8 cellular contexts compared by ENCODE assay signal in the genomic region with DNA sequence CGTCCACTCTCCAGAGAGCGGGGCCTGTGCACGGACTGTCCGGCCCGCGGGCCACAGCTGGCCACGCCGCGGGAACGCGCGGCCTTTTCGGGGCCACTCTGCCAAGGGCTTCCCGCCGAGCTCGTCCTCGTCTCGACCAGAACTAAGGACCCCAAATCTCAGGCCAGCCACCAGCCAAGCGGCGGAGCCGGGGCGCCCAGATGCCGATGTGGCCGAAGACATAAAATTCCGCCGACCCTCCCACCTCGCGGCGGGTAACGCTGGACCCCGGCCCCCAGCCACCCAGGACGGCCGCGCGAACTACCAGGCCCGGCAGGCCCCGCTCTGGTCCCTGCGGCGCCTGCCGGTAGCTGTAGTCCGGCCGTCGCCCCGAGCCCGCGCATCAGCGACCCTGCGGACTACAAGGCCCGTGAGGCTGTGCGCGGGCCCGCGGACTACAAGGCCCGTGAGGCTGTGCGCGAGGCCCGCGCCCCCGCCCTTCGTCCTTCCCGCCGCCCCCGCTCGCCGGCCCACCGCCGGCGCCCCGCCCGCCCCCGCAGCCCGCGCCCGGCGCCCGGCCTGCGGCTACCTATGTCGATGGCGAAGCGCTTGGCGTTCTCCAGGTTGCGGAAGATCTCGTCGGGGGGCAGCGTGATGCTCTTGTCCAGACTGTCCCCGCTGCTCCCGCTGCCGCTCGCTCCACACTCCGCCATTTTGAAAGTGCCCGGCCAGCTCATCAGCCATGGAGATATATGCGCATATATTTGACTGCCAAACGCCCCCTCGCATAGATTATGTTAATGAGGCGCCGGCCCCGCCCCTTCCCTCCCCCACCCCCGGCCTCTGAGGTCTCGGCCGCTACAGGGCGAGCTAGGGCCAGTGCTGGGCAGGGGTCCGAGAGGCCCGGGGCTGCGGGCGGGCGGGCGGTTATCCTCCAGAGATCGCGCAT. TPM values are rescaled to one million over a fixed set of nuclear protein-coding genes. Genes with fewer than 3 reads are reported as not detected.
DNase-seq lines count a peak whose midpoint lies in the region; ATAC-seq and TF ChIP-seq lines count a peak whose summit lies in the region.

Gene PANK4 (minus strand): TSS at position 701 of the 928 bp plus-strand sequence. CDS start 9 bp downstream, at position 692.

- CTCF ChIA-PET in CD8-positive, alpha-beta T cell (lab: Charles Lee), result interaction anchor here (1.0 to 3.8 kb wide), 5 partner anchors 8 to 331 kb away, joined by 4 to 45 read pairs (median 8); partner anchors contain the start of gene FAAP20
- CTCF ChIA-PET in activated CD8-positive, alpha-beta memory T cell treated with anti-CD3 and anti-CD28 coated beads, Interleukin-2, amount 10 ng/mL, durations not matched to agents 7 days and 5 days (lab: Charles Lee), result interaction anchor here (0.9 to 4.9 kb wide), 10 partner anchors 15 to 135 kb away, joined by 3 to 95 read pairs (median 4); partner anchors contain the start of genes MORN1, PEX10, RER1 and TNFRSF14

- intact Hi-C loops in CD8-positive, alpha-beta T cell (cut with DNase I, micrococcal nuclease), result loop anchor here (1.0 to 10.0 kb wide), 11 partner anchors 21 to 1099 kb away; partner anchors contain the start of genes MORN1 (in 2 of the 2), PEX10 (in 2 of the 2), PRXL2B (in 2 of the 2) and RER1 (in 2 of the 2)

- H3K9me3 ChIP-seq in CD8-positive, alpha-beta T cell (ENCODE audit: low read length), result no peaks in the 10 kb centered on the region
- H3K9me3 ChIP-seq in NT2/D1 (ENCODE audit: insufficient read depth, low read length) (no peaks in the 10 kb centered on the region), endocrine pancreas (ENCODE audit: control insufficient read depth, low read length) (no peaks in the 10 kb centered on the region), mesodermal cell (ENCODE audit: control insufficient read depth, low read length) (no peaks in the 10 kb centered on the region)

- ATAC-seq in CD8-positive, alpha-beta T cell, result peak; percentile 85
- ATAC-seq in GM19397 (IDR thresholded peaks at IDR 0.05; ENCODE audit: unreplicated experiment) (peak; percentile 87), HG03565 (IDR thresholded peaks at IDR 0.05; ENCODE audit: unreplicated experiment) (peak; percentile 67)
- peak; percentile 88 for ATAC-seq in activated CD8-positive, alpha-beta memory T cell treated with anti-CD3 and anti-CD28 coated beads, Interleukin-2, amount 10 ng/mL, durations not matched to agents 7 days and 5 days

- POLR2A ChIA-PET in CD8-positive, alpha-beta T cell (lab: Charles Lee), result interaction anchor here (1.1 to 12.7 kb wide), 10 partner anchors 18 to 331 kb away, joined by 3 to 174 read pairs (median 8); partner anchors contain the start of genes FAAP20, MORN1, PRXL2B and RER1

- peaks cover 49% of the 10 kb centered on the region for H3K4me1 Mint-ChIP-seq in CD8-positive, alpha-beta T cell (ENCODE audit: low read depth)
- peaks cover 39% of the 10 kb centered on the region for H3K4me1 Mint-ChIP-seq in activated CD8-positive, alpha-beta memory T cell treated with anti-CD3 and anti-CD28 coated beads, Interleukin-2, amount 10 ng/mL, durations not matched to agents 7 days and 5 days

- 0% methylated on average over 80 to 103 of the region's 109 CpGs for WGBS in mesodermal cell (ENCODE audit: insufficient coverage in 2 of 2), 2 experiments

- H3K4me3 Mint-ChIP-seq in CD8-positive, alpha-beta T cell, result peak within 1 kb of the TSS; percentile 98
- peak within 1 kb of the TSS; percentile 73 for H3K4me3 Mint-ChIP-seq in activated CD8-positive, alpha-beta memory T cell treated with anti-CD3 and anti-CD28 coated beads, Interleukin-2, amount 10 ng/mL, durations not matched to agents 7 days and 5 days

- H3K36me3 Mint-ChIP-seq in CD8-positive, alpha-beta T cell, result peaks cover 16% of the 10 kb centered on the region
- peaks cover 10% of the 10 kb centered on the region for H3K36me3 Mint-ChIP-seq in activated CD8-positive, alpha-beta memory T cell treated with anti-CD3 and anti-CD28 coated beads, Interleukin-2, amount 10 ng/mL, durations not matched to agents 7 days and 5 days

- H3K4me3 ChIP-seq in CD8-positive, alpha-beta T cell (ENCODE audit: low read depth, low read length), result peak within 1 kb of the TSS; percentile 98
- H3K4me3 ChIP-seq in NT2/D1 (ENCODE audit: insufficient read length, low read depth) (peak within 1 kb of the TSS; percentile 88), endocrine pancreas (ENCODE audit: control insufficient read depth, insufficient read depth, low read length) (no peak within 1 kb of the TSS), mesodermal cell (ENCODE audit: extremely low read depth, insufficient read depth, low read length, poor library complexity, severe bottlenecking) (peak within 1 kb of the TSS; percentile 90)

- peak within 1 kb of the TSS; percentile 50 for H3K27ac ChIP-seq in CD8-positive, alpha-beta T cell (ENCODE audit: low read depth, low read length)
- H3K27ac ChIP-seq in mesodermal cell (ENCODE audit: low read depth, low read length, severe bottlenecking), result peak within 1 kb of the TSS; percentile 87

- H3K27ac Mint-ChIP-seq in CD8-positive, alpha-beta T cell, result peak within 1 kb of the TSS; percentile 97
- peak within 1 kb of the TSS; percentile 88 for H3K27ac Mint-ChIP-seq in activated CD8-positive, alpha-beta memory T cell treated with anti-CD3 and anti-CD28 coated beads, Interleukin-2, amount 10 ng/mL, durations not matched to agents 7 days and 5 days

- peaks cover 7% of the 10 kb centered on the region for H3K27me3 ChIP-seq in CD8-positive, alpha-beta T cell (ENCODE audit: insufficient read depth, low read length)
- H3K27me3 ChIP-seq in NT2/D1 (ENCODE audit: insufficient read depth, insufficient read length), result peaks cover 41% of the 10 kb centered on the region
- H3K27me3 ChIP-seq in endocrine pancreas (ENCODE audit: control insufficient read depth, insufficient read depth, low read length), result no peaks in the 10 kb centered on the region

- no peaks in the 10 kb centered on the region for H3K9me3 Mint-ChIP-seq in CD8-positive, alpha-beta T cell
- H3K9me3 Mint-ChIP-seq in activated CD8-positive, alpha-beta memory T cell treated with anti-CD3 and anti-CD28 coated beads, Interleukin-2, amount 10 ng/mL, durations not matched to agents 7 days and 5 days (ENCODE audit: low read depth), result no peaks in the 10 kb centered on the region

- peaks cover 6% of the 10 kb centered on the region for H3K36me3 ChIP-seq in CD8-positive, alpha-beta T cell (ENCODE audit: insufficient read depth, low read length)
- H3K36me3 ChIP-seq in NT2/D1 (ENCODE audit: insufficient read depth, insufficient read length, low read length), result peaks cover 19% of the 10 kb centered on the region
- H3K36me3 ChIP-seq in endocrine pancreas (ENCODE audit: control insufficient read depth, insufficient read depth, low read length), result peaks cover 3% of the 10 kb centered on the region
- H3K36me3 ChIP-seq in mesodermal cell (ENCODE audit: control insufficient read depth, insufficient read depth, low read length), result peaks cover 24% of the 10 kb centered on the region

- peaks cover 2% of the 10 kb centered on the region for H3K27me3 Mint-ChIP-seq in CD8-positive, alpha-beta T cell (ENCODE audit: low read depth)
- H3K27me3 Mint-ChIP-seq in activated CD8-positive, alpha-beta memory T cell treated with anti-CD3 and anti-CD28 coated beads, Interleukin-2, amount 10 ng/mL, durations not matched to agents 7 days and 5 days, result peaks cover 15% of the 10 kb centered on the region

- peak within 1 kb of the TSS; percentile 95 for H3K9ac ChIP-seq in NT2/D1 (ENCODE audit: insufficient read length, low read depth)
- H3K9ac ChIP-seq in endocrine pancreas (ENCODE audit: control insufficient read depth, insufficient read depth, low read length), result peak within 1 kb of the TSS; percentile 88

- peaks cover 66% of the 10 kb centered on the region for H3K4me1 ChIP-seq in CD8-positive, alpha-beta T cell (ENCODE audit: insufficient read depth, low read length)
- H3K4me1 ChIP-seq in NT2/D1 (ENCODE audit: insufficient read depth, insufficient read length) (peaks cover 17% of the 10 kb centered on the region), endocrine pancreas (ENCODE audit: control insufficient read depth, insufficient read depth, low read length) (no peaks in the 10 kb centered on the region), mesodermal cell (ENCODE audit: control insufficient read depth, insufficient read depth, low read length, poor library complexity, severe bottlenecking) (peaks cover 39% of the 10 kb centered on the region)

- DNase-seq in CD8-positive, alpha-beta T cell, result peak; percentile 77 to 92 (median 86)
- peak; percentile 85 for DNase-seq in NT2/D1 (ENCODE audit: low read depth, low spot score)
- peak; percentile 94 for DNase-seq in activated CD8-positive, alpha-beta memory T cell treated with anti-CD3 and anti-CD28 coated beads, Interleukin-2, amount 10 ng/mL, durations not matched to agents 7 days and 5 days
- DNase-seq in stimulated activated CD8-positive, alpha-beta memory T cell treated with anti-CD3 and anti-CD28 coated beads, Interleukin-15, amount 100 ng/mL, for 24 hours (ENCODE audit: low read depth), result peak; percentile 66

- TF ChIP-seq CTCF in CD8-positive, alpha-beta T cell (IDR thresholded peaks at IDR 0.05), result no peak

RNA-seq across cellular contexts. Expression of gene PANK4, which starts in this region (rescaled TPM):
- total RNA-seq in CD8-positive, alpha-beta T cell, result 10 to 100 TPM; 44.1 to 44.8 TPM
- total RNA-seq in activated CD8-positive, alpha-beta memory T cell treated with anti-CD3 and anti-CD28 coated beads, Interleukin-2, amount 10 ng/mL, durations not matched to agents 7 days and 5 days, result 10 to 100 TPM; 72.2 to 91.2 TPM
- polyA plus RNA-seq in mesodermal cell (2013, experiment 1 of 2), result 34.3 TPM
- 27.7 TPM for polyA plus RNA-seq in mesodermal cell (2013, experiment 2 of 2)
